1 cellular context compared by ENCODE assay signal in genomic region chr12:108615918-108616317, GRCh38.
TF ChIP-seq lines count a peak whose summit lies in the region.

No MANE protein-coding gene starts in this region.

TF ChIP-seq in GM23338, 12 proteins besides CTCF, POLR2A, EP300 and RAD21:
- TF ChIP-seq ZNF462 (CRISPR knock-in tag; IDR thresholded peaks at IDR 0.05) (no peak), NANOG (IDR thresholded peaks at IDR 0.05; ENCODE audit: borderline replicate concordance) (no peak), JUNB (IDR thresholded peaks at IDR 0.05; ENCODE audit: unreplicated experiment) (no peak), ZNF331 (CRISPR knock-in tag; IDR thresholded peaks at IDR 0.05; ENCODE audit: low read depth) (no peak), EZH2 (IDR thresholded peaks at IDR 0.05; ENCODE audit: low read depth, unreplicated experiment) (no peak), ETS1 (IDR thresholded peaks at IDR 0.05) (no peak), CREB1 (CRISPR knock-in tag; IDR thresholded peaks at IDR 0.05; ENCODE audit: low read depth) (no peak), ZNF114 (CRISPR knock-in tag; IDR thresholded peaks at IDR 0.05) (no peak)
